22 cellular contexts compared by ENCODE assay signal in the genomic region with DNA sequence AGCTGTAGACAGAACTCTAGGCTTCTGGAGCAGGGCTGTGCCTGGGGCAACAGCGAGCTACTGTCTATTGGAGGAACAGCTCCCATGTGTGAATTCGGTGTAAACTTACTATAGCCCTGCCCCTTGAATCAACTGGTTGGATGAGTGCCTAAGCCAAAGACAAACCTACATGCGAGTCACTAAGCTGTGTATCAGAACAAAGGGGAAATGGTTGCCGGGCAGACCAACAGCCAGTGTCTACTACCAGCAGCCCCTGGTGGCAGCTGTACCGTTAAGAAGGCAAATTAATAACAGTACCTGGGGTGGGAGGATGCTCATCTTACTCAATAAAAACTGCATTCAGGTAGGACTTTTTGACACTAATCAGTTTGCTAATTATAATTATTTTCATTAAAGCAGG.
DNase-seq lines count a peak whose midpoint lies in the region; ATAC-seq and TF ChIP-seq lines count a peak whose summit lies in the region.
"Had no signal": no experiment of that assay in that cellular context is flagged by ENCODE, and none has a peak within 500 bp of the region (broad histone marks: within the 10 kb centered on the region; RNA-seq: fewer than 3 reads in every experiment).

No MANE protein-coding gene starts in this region.

- no peaks in the 10 kb centered on the region for H3K36me3 ChIP-seq in MM.1S (replicated peaks; ENCODE audit: insufficient read depth, low read length)
- H3K36me3 ChIP-seq in mesendoderm (ENCODE audit: control insufficient read depth, insufficient read depth, low read length) = no peaks in the 10 kb centered on the region
- H3K36me3 ChIP-seq in CD8-positive, alpha-beta T cell (ENCODE audit: insufficient read depth, low read length) = no peaks in the 10 kb centered on the region

- H3K56ac ChIP-seq in mesendoderm (ENCODE audit: low read length) = no peak overlapping the region

- POLR2A ChIA-PET in CD8-positive, alpha-beta T cell (lab: Charles Lee) = no interaction called here

- no CpG with 5 or more reads among the region's 5 CpGs for WGBS in mesendoderm (ENCODE audit: extremely low coverage, insufficient coverage, low lambda C conversion rate)

- H3K79me2 ChIP-seq in MM.1S (ENCODE audit: low read length) (no peaks in the 10 kb centered on the region), mesendoderm (ENCODE audit: control insufficient read depth, insufficient read depth, low read length) (no peaks in the 10 kb centered on the region)

- no peak overlapping the region for H3K23ac ChIP-seq in mesendoderm (ENCODE audit: low read length)

- H3K27me3 ChIP-seq in MM.1S (replicated peaks; ENCODE audit: insufficient read depth, low read length) = no peaks in the 10 kb centered on the region
- no peaks in the 10 kb centered on the region for H3K27me3 ChIP-seq in mesendoderm (ENCODE audit: insufficient read depth, low read length, poor library complexity)
- H3K27me3 ChIP-seq in CD8-positive, alpha-beta T cell (ENCODE audit: insufficient read depth, low read length) = no peaks in the 10 kb centered on the region

- H3K4me3 Mint-ChIP-seq in CD8-positive, alpha-beta T cell = no peak overlapping the region
- H3K4me3 Mint-ChIP-seq: IgD-negative memory B cell had no signal

- no peak overlapping the region for H2AK5ac ChIP-seq in mesendoderm (ENCODE audit: low read length)

- H3K9me3 ChIP-seq in MM.1S (replicated peaks; ENCODE audit: insufficient read depth, low read length) = no peaks in the 10 kb centered on the region
- no peaks in the 10 kb centered on the region for H3K9me3 ChIP-seq in CD8-positive, alpha-beta T cell (ENCODE audit: low read length)

- H3F3A ChIP-seq in MM.1S (ENCODE audit: insufficient read depth, low read length) = no peaks in the 10 kb centered on the region

- H2AFZ ChIP-seq in MM.1S (ENCODE audit: low read length) = no peak overlapping the region

- no peak for TF ChIP-seq CTCF in MM.1S (IDR thresholded peaks at IDR 0.05; ENCODE audit: low read length)
- no peak for TF ChIP-seq CTCF in CD8-positive, alpha-beta T cell (IDR thresholded peaks at IDR 0.05)

- DNase-seq in NCI-H345 (lab: John Stamatoyannopoulos, UW) (peak; percentile 22), NCI-H345 treated with DMSO at 0.1 percent for 48 hours (lab: John Stamatoyannopoulos, UW; ENCODE audit: unreplicated experiment) (no peak), MM.1S (peak; percentile 1), SK-MEL-5 (ENCODE audit: low read depth, low spot score) (peak; percentile 10), mesendoderm (peak; percentile 47)
- DNase-seq in activated CD4-positive, CD25-positive, alpha-beta regulatory T cell treated with anti-CD3 and anti-CD28 coated beads, Interleukin-2, amount 50 U/mL, for 72 hours = no peak
- no peak for DNase-seq in CD8-positive, alpha-beta T cell
- DNase-seq in stimulated activated naive CD4-positive, alpha-beta T cell treated with Interleukin-2 at 50 U/mL for 16 hours (lab: John Stamatoyannopoulos, UW) = no peak
- DNase-seq: GDM1, GOT3, NCI-H1105 treated with DMSO at 0.1 percent for 48 hours, NCI-H146, NCI-H1930, NCI-H2227 treated with DMSO at 0.1 percent for 48 hours, NCI-H510A treated with DMSO at 0.1 percent for 48 hours, NCI-H748 treated with DMSO at 0.1 percent for 48 hours, SHP77 had no signal

- no peaks in the 10 kb centered on the region for H4K20me1 ChIP-seq in MM.1S (ENCODE audit: insufficient read depth, low read length)

- no peaks in the 10 kb centered on the region for H3K4me1 Mint-ChIP-seq in CD8-positive, alpha-beta T cell (ENCODE audit: low read depth)
- H3K4me1 Mint-ChIP-seq: IgD-negative memory B cell had no signal

- H3K4me1 ChIP-seq in MM.1S (ENCODE audit: low read length) (no peaks in the 10 kb centered on the region), mesendoderm (ENCODE audit: control insufficient read depth, low read depth, low read length) (no peaks in the 10 kb centered on the region)
- H3K4me1 ChIP-seq in CD8-positive, alpha-beta T cell (ENCODE audit: insufficient read depth, low read length) = no peaks in the 10 kb centered on the region

- H2BK120ac ChIP-seq in mesendoderm (ENCODE audit: low read depth, low read length) = no peak overlapping the region

- in situ Hi-C loops in SK-MEL-5 (cut with HindIII; ENCODE audit: low pct_unique_long_range_greater_than_20kb, low sequenced_read_pairs) = no loop called here

- no peak overlapping the region for H2BK5ac ChIP-seq in mesendoderm (ENCODE audit: low read length)

- no peak overlapping the region for H4K5ac ChIP-seq in mesendoderm (ENCODE audit: low read length)

- H3K27ac Mint-ChIP-seq in CD8-positive, alpha-beta T cell = no peak overlapping the region
- H3K27ac Mint-ChIP-seq: IgD-negative memory B cell had no signal

- H3K4me3 ChIP-seq in MM.1S (ENCODE audit: low read length) (no peak overlapping the region), mesendoderm (ENCODE audit: low read length) (no peak overlapping the region)
- H3K4me3 ChIP-seq in CD8-positive, alpha-beta T cell (ENCODE audit: low read depth, low read length) = no peak overlapping the region
- H3K4me3 ChIP-seq: GM12878 had no signal

- no peaks in the 10 kb centered on the region for H3K27me3 Mint-ChIP-seq in CD8-positive, alpha-beta T cell (ENCODE audit: low read depth)
- H3K27me3 Mint-ChIP-seq: IgD-negative memory B cell had no signal

- no peak overlapping the region for H3K4me2 ChIP-seq in MM.1S (ENCODE audit: low read depth, low read length)
- H3K4me2 ChIP-seq in mesendoderm (ENCODE audit: low read length) = no peak overlapping the region
- H3K4me2 ChIP-seq: KMS-11 had no signal

- intact Hi-C loops in CD8-positive, alpha-beta T cell (cut with DNase I, micrococcal nuclease) = no loop called here

- no peak overlapping the region for H3K27ac ChIP-seq in MM.1S (ENCODE audit: low read length)
- no peak overlapping the region for H3K27ac ChIP-seq in mesendoderm (ENCODE audit: low read depth, low read length)
- H3K27ac ChIP-seq in CD8-positive, alpha-beta T cell (ENCODE audit: low read depth, low read length) = no peak overlapping the region
- H3K27ac ChIP-seq: HL-60, KMS-11, RWPE1 had no signal

- no peaks in the 10 kb centered on the region for H3K36me3 Mint-ChIP-seq in CD8-positive, alpha-beta T cell

- no peaks in the 10 kb centered on the region for H3K79me1 ChIP-seq in mesendoderm (ENCODE audit: low read length)

- no peak for ATAC-seq in CD8-positive, alpha-beta T cell
- ATAC-seq: GM12878 had no signal

- H3K4ac ChIP-seq in mesendoderm (ENCODE audit: low read depth, low read length) = no peak overlapping the region

- CTCF ChIA-PET in CD8-positive, alpha-beta T cell (lab: Charles Lee) = no interaction called here

- no peak overlapping the region for H4K8ac ChIP-seq in mesendoderm (ENCODE audit: low read depth, low read length)

- no peak overlapping the region for H3K9ac ChIP-seq in MM.1S (ENCODE audit: low read length)
- H3K9ac ChIP-seq in mesendoderm (ENCODE audit: low read length) = no peak overlapping the region
- H3K9ac ChIP-seq: KMS-11 had no signal

- no peak overlapping the region for H3K18ac ChIP-seq in mesendoderm (ENCODE audit: low read length)

- no peak overlapping the region for H2BK15ac ChIP-seq in mesendoderm (replicated peaks; ENCODE audit: low read depth)

- no peaks in the 10 kb centered on the region for H3K9me3 Mint-ChIP-seq in CD8-positive, alpha-beta T cell

- no peaks in the 10 kb centered on the region for H3K9me2 ChIP-seq in MM.1S (replicated peaks; ENCODE audit: insufficient read depth, low read length)

Comparison
In these comparisons a context has a peak if more than half of its experiments do, and no peak if none do; other contexts are left out.
1. DNase-seq: peak in NCI-H345 (single experiment), MM.1S (single experiment), SK-MEL-5 (single experiment) and mesendoderm (single experiment); none in NCI-H345 treated with DMSO at 0.1 percent for 48 hours (single experiment), activated CD4-positive, CD25-positive, alpha-beta regulatory T cell treated with anti-CD3 and anti-CD28 coated beads, Interleukin-2, amount 50 U/mL, for 72 hours (single experiment), CD8-positive, alpha-beta T cell (0 of 7) and stimulated activated naive CD4-positive, alpha-beta T cell treated with Interleukin-2 at 50 U/mL for 16 hours (single experiment).